Comparison of ENCODE assay signal across 18 cellular contexts in the genomic region with DNA sequence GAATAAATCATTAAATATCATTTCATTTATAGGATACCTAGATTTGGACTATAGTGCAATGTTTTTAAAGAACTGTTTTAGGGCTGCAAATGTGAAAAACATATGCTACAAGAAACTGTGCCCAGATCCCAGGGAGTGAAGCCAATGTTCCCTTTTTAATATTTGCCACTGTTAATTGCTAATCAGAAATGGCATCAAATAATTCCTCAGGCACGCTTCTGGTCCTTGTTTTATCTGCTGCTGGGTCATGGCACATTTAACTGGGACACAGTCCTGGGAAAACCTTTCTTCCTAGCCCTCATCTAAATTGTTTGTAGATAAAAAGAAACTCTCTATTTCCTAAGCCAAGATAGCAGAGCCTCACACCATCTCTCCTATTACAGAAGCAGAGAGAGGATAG.
DNase-seq lines count a peak whose midpoint lies in the region; ATAC-seq and TF ChIP-seq lines count a peak whose summit lies in the region.
"Had no signal": no experiment of that assay in that cellular context is flagged by ENCODE, and none has a peak within 500 bp of the region (broad histone marks: within the 10 kb centered on the region; RNA-seq: fewer than 3 reads in every experiment).

No MANE protein-coding gene starts in this region.

- TF ChIP-seq CTCF in SK-N-SH (IDR thresholded peaks at IDR 0.05) (no peak), lower leg skin (IDR thresholded peaks at IDR 0.05) (no peak)

- H2BK15ac ChIP-seq in mesendoderm (replicated peaks; ENCODE audit: low read depth): no peak overlapping the region

- intact Hi-C loops in lower leg skin (cut with DNase I; ENCODE audit: low total_unique reads): no loop called here

- H3K4me1 ChIP-seq in SK-N-SH (ENCODE audit: control insufficient read depth in 1 of 2, insufficient read depth in 2 of 2, low read depth in 1 of 2, low read length in 1 of 2): peaks cover 0 to 9% of the 10 kb centered on the region in 2 experiments; a peak in 2 of 4 replicates
- H3K4me1 ChIP-seq in mesendoderm (ENCODE audit: control insufficient read depth, low read depth, low read length): peaks cover 2% of the 10 kb centered on the region
- H3K4me1 ChIP-seq: A549, BE2C, BLaER1 had no signal

- no peaks in the 10 kb centered on the region for H3K27me3 ChIP-seq in SK-N-SH (ENCODE audit: insufficient read depth)
- no peaks in the 10 kb centered on the region for H3K27me3 ChIP-seq in mesendoderm (ENCODE audit: insufficient read depth, low read length, poor library complexity)
- H3K27me3 ChIP-seq: BE2C, BLaER1 had no signal

- H2BK120ac ChIP-seq in mesendoderm (ENCODE audit: low read depth, low read length): no peak overlapping the region

- WGBS in SK-N-SH (ENCODE audit: low lambda C conversion rate): 0% methylated on average over 1 of the region's 1 CpG
- no CpG with 5 or more reads among the region's 1 CpG for WGBS in mesendoderm (ENCODE audit: extremely low coverage, insufficient coverage, low lambda C conversion rate)
- 61 to 78% methylated on average over 1 of the region's 1 CpG for WGBS in lower leg skin, 2 donors

- H3K4me2 ChIP-seq in SK-N-SH (no peak overlapping the region), mesendoderm (ENCODE audit: low read length) (no peak overlapping the region)
- H3K4me2 ChIP-seq: A549, BLaER1 had no signal

- no peak overlapping the region for H4K8ac ChIP-seq in mesendoderm (ENCODE audit: low read depth, low read length)

- H3K56ac ChIP-seq in mesendoderm (ENCODE audit: low read length): no peak overlapping the region

- no peak for ATAC-seq in SK-N-SH treated with all-trans-retinoic acid at 6 μM for 48 hours
- ATAC-seq: A549, GM12878 had no signal

- no peak overlapping the region for H3K4me3 ChIP-seq in SK-N-SH (ENCODE audit: low read depth in 2 of 2, low read length in 1 of 2)
- H3K4me3 ChIP-seq in mesendoderm (ENCODE audit: low read length): no peak overlapping the region
- no peak overlapping the region for H3K4me3 ChIP-seq in lower leg skin (ENCODE audit: low read depth, poor library complexity, severe bottlenecking)
- H3K4me3 ChIP-seq: A549, BLaER1, GM12878 had no signal

- no peaks in the 10 kb centered on the region for H3F3A ChIP-seq in SK-N-SH (replicated peaks; ENCODE audit: insufficient read depth)

- no peak overlapping the region for H2BK5ac ChIP-seq in mesendoderm (ENCODE audit: low read length)

- TF ChIP-seq RAD21 in SK-N-SH (IDR thresholded peaks at IDR 0.05; ENCODE audit: low read length): peak; percentile 35

- no peak overlapping the region for H3K9ac ChIP-seq in SK-N-SH
- no peak overlapping the region for H3K9ac ChIP-seq in mesendoderm (ENCODE audit: low read length)
- H3K9ac ChIP-seq: BLaER1 had no signal

- no peak for TF ChIP-seq POLR2A in lower leg skin (IDR thresholded peaks at IDR 0.05)

- CTCF ChIA-PET in SK-N-SH (lab: Yijun Ruan, JAX): no interaction called here

- H3K23ac ChIP-seq in mesendoderm (ENCODE audit: low read length): no peak overlapping the region

- H4K20me1 ChIP-seq in SK-N-SH (ENCODE audit: insufficient read depth): no peaks in the 10 kb centered on the region
- H4K20me1 ChIP-seq: BLaER1 had no signal

- H3K27ac ChIP-seq in SK-N-SH (ENCODE audit: low read depth in 2 of 2, low read length in 1 of 2): no peak overlapping the region
- no peak overlapping the region for H3K27ac ChIP-seq in mesendoderm (ENCODE audit: low read depth, low read length)
- H3K27ac ChIP-seq: 22Rv1, A549, BLaER1 had no signal

- no peaks in the 10 kb centered on the region for H3K79me2 ChIP-seq in SK-N-SH (ENCODE audit: insufficient read depth)
- H3K79me2 ChIP-seq in mesendoderm (ENCODE audit: control insufficient read depth, insufficient read depth, low read length): no peaks in the 10 kb centered on the region

- no peaks in the 10 kb centered on the region for H3K9me2 ChIP-seq in SK-N-SH

- no peaks in the 10 kb centered on the region for H3K79me1 ChIP-seq in mesendoderm (ENCODE audit: low read length)

- DNase-seq in SK-N-SH (peak; percentile 10), cerebellar cortex (ENCODE audit: low spot score) (peak; percentile 93), mesendoderm (peak; percentile 37), RPMI8226 (no peak), lower leg skin (ENCODE audit: low spot score in 2 of 2) (no peak)
- DNase-seq: AML-193; BE2C; CD4-positive, alpha-beta memory T cell; CD4-positive, CD25-positive, alpha-beta regulatory T cell; CD8-positive, alpha-beta memory T cell; COR-L47; DMS79 treated with DMSO at 0.1 percent for 48 hours; GDM1 had no signal

- no peaks in the 10 kb centered on the region for H3K9me3 ChIP-seq in SK-N-SH
- H3K9me3 ChIP-seq: A549, BE2C, BLaER1 had no signal

- POLR2A ChIA-PET in SK-N-SH (lab: Yijun Ruan, JAX): no interaction called here

- H3K4ac ChIP-seq in mesendoderm (ENCODE audit: low read depth, low read length): no peak overlapping the region

- TF ChIP-seq EP300 in SK-N-SH (IDR thresholded peaks at IDR 0.05; ENCODE audit: borderline replicate concordance in 1 of 2, low read depth in 1 of 2, low read length in 1 of 2): peak in 1 of 2 experiments; percentile 96; a peak in 2 of 4 replicates

- H2AK5ac ChIP-seq in mesendoderm (ENCODE audit: low read length): no peak overlapping the region

- H3K36me3 ChIP-seq in SK-N-SH (replicated peaks in 1 of 2; ENCODE audit: control insufficient read depth in 1 of 2, insufficient read depth in 2 of 2, low read length in 1 of 2) (no peaks in the 10 kb centered on the region), mesendoderm (ENCODE audit: control insufficient read depth, insufficient read depth, low read length) (no peaks in the 10 kb centered on the region)
- H3K36me3 ChIP-seq: BE2C, BLaER1 had no signal

- H4K5ac ChIP-seq in mesendoderm (ENCODE audit: low read length): no peak overlapping the region

- H3K18ac ChIP-seq in mesendoderm (ENCODE audit: low read length): no peak overlapping the region

- H2AFZ ChIP-seq in SK-N-SH (ENCODE audit: low read depth): no peak overlapping the region

TF ChIP-seq in SK-N-SH, 30 proteins besides CTCF, POLR2A, EP300 and RAD21:
- no peak for TF ChIP-seq RFX5 (IDR thresholded peaks at IDR 0.05; ENCODE audit: low read length)
- TF ChIP-seq CHD2 (IDR thresholded peaks at IDR 0.05; ENCODE audit: low read length, partially characterized antibody): peak; percentile 69
- no peak for TF ChIP-seq SMC3 (IDR thresholded peaks at IDR 0.05; ENCODE audit: low read depth, low read length)
- peak; percentile 88 for TF ChIP-seq RCOR1 (IDR thresholded peaks at IDR 0.05; ENCODE audit: low read length)
- TF ChIP-seq MXI1 (IDR thresholded peaks at IDR 0.05; ENCODE audit: low read depth, low read length): peak; percentile 45; the same call in 1 of the 2 replicates
- peak; percentile 23; the same call in 1 of the 2 replicates for TF ChIP-seq TCF12 (IDR thresholded peaks at IDR 0.05)
- peak; percentile 87 for TF ChIP-seq GATA2 (CRISPR knock-in tag; IDR thresholded peaks at IDR 0.05)
- TF ChIP-seq NRF1 (IDR thresholded peaks at IDR 0.05; ENCODE audit: low read depth, low read length): no peak

TF ChIP-seq in SK-N-SH treated with all-trans-retinoic acid at 6 μM for 48 hours, 23 proteins besides CTCF, POLR2A, EP300 and RAD21 (continues in another document):
- TF ChIP-seq ESRRG (CRISPR knock-in tag; IDR thresholded peaks at IDR 0.05) (no peak), SNAI2 (CRISPR knock-in tag; IDR thresholded peaks at IDR 0.05) (no peak), ZNF8 (CRISPR knock-in tag; IDR thresholded peaks at IDR 0.05) (no peak), ZNF565 (CRISPR knock-in tag; conservative IDR thresholded peaks at IDR 0.05; ENCODE audit: low read depth) (no peak), TCF4 (CRISPR knock-in tag; IDR thresholded peaks at IDR 0.05; ENCODE audit: borderline replicate concordance) (no peak), ZC3H10 (CRISPR knock-in tag; IDR thresholded peaks at IDR 0.05) (no peak), ZFP30 (CRISPR knock-in tag; IDR thresholded peaks at IDR 0.05) (no peak), ZFP3 (CRISPR knock-in tag; IDR thresholded peaks at IDR 0.05) (no peak)
- TF ChIP-seq, protein P1, sequence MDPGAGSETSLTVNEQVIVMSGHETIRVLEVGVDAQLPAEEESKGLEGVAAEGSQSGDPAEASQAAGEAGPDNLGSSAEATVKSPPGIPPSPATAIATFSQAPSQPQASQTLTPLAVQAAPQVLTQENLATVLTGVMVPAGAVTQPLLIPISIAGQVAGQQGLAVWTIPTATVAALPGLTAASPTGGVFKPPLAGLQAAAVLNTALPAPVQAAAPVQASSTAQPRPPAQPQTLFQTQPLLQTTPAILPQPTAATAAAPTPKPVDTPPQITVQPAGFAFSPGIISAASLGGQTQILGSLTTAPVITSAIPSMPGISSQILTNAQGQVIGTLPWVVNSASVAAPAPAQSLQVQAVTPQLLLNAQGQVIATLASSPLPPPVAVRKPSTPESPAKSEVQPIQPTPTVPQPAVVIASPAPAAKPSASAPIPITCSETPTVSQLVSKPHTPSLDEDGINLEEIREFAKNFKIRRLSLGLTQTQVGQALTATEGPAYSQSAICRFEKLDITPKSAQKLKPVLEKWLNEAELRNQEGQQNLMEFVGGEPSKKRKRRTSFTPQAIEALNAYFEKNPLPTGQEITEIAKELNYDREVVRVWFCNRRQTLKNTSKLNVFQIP (CRISPR knock-in tag; IDR thresholded peaks at IDR 0.05; ENCODE audit: borderline replicate concordance, low read depth): no peak
- TF ChIP-seq, protein P2, sequence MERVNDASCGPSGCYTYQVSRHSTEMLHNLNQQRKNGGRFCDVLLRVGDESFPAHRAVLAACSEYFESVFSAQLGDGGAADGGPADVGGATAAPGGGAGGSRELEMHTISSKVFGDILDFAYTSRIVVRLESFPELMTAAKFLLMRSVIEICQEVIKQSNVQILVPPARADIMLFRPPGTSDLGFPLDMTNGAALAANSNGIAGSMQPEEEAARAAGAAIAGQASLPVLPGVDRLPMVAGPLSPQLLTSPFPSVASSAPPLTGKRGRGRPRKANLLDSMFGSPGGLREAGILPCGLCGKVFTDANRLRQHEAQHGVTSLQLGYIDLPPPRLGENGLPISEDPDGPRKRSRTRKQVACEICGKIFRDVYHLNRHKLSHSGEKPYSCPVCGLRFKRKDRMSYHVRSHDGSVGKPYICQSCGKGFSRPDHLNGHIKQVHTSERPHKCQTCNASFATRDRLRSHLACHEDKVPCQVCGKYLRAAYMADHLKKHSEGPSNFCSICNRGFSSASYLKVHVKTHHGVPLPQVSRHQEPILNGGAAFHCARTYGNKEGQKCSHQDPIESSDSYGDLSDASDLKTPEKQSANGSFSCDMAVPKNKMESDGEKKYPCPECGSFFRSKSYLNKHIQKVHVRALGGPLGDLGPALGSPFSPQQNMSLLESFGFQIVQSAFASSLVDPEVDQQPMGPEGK (CRISPR knock-in tag; IDR thresholded peaks at IDR 0.05; ENCODE audit: borderline replicate concordance): no peak

Comparison
In these comparisons a context has a peak if more than half of its experiments do, and no peak if none do; other contexts are left out.
1. DNase-seq: peak in SK-N-SH (single experiment), cerebellar cortex (single experiment) and mesendoderm (single experiment); none in RPMI8226 (single experiment) and lower leg skin (0 of 2).